Comparison of ENCODE assay signal across 26 cellular contexts in the genomic region with DNA sequence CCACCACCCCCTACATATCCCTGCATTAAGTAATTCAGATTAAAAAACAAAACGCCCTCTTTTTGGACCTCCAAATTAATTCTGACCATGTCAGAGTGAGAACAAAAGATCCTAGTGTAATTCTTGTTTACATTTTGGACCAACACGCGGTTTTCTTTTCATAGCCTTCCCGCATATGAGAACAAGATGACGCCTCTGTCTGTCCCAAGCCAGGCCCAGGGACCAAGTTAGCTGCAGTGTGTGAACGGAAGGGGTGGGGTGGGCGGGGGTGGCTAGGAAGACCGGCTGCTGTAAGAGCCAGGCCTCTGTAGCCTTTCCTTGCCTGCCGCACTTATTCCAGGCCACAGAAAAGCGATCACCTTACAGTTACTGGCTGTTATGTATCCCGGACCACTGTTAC.
A peak's percentile ranks its signal among the peaks of the same experiment; 100 is the strongest.
DNase-seq lines count a peak whose midpoint lies in the region; ATAC-seq and TF ChIP-seq lines count a peak whose summit lies in the region.
"Had no signal": no experiment of that assay in that cellular context is flagged by ENCODE, and none has a peak within 500 bp of the region (broad histone marks: within the 10 kb centered on the region; RNA-seq: fewer than 3 reads in every experiment).

No MANE protein-coding gene starts in this region.

- peaks cover 0 to 35% (median 0%) of the 10 kb centered on the region in 3 donors for H3K36me3 ChIP-seq in tibial nerve
- H3K36me3 ChIP-seq: neural progenitor cell had no signal

- H3K9me3 ChIP-seq in tibial nerve = no peaks in the 10 kb centered on the region
- H3K9me3 ChIP-seq: Peyer's patch, SJSA1, thyroid gland had no signal

- peak in 1 of 2 donors; percentile 64 for TF ChIP-seq EP300 in tibial nerve (IDR thresholded peaks at IDR 0.05)

- DNase-seq in Right ventricle myocardium superior = no peak
- DNase-seq in cardiac septum (ENCODE audit: low spot score) = no peak
- peak; percentile 98 for DNase-seq in globus pallidus (ENCODE audit: low spot score)
- DNase-seq in midbrain (lab: John Stamatoyannopoulos, UW) = peak; percentile 86
- DNase-seq in tibial nerve (ENCODE audit: low spot score in 2 of 2) = no peak
- no peak for DNase-seq in HuH-7 (ENCODE audit: low spot score)
- no peak for DNase-seq in T-helper 2 cell
- DNase-seq: 8988T; activated CD8-positive, alpha-beta T cell treated with anti-CD3 and anti-CD28 coated beads, Interleukin-2, amount 10 ng/mL, durations not matched to agents 7 days and 5 days; activated gamma-delta T cell; brain microvascular endothelial cell; CD4-positive, alpha-beta memory T cell; cortex of kidney; GM23248; KBM-7; NCI-H1105; NCI-H2029; NCI-H226; NCI-H69; Peyer's patch; stimulated activated naive CD8-positive, alpha-beta T cell treated with anti-CD3 and anti-CD28 coated beads, Interleukin-15, Interleukin-2, amounts not matched to agents 100 U/mL and 50 U/mL, for 24 hours; T-helper 1 cell; thyroid gland had no signal

- no peak for TF ChIP-seq POLR2A in tibial nerve (IDR thresholded peaks at IDR 0.05)

- 53 to 57% methylated on average over 11 of the region's 11 CpGs for WGBS in tibial nerve, 2 donors

- ATAC-seq in Right ventricle myocardium superior (ENCODE audit: poor library complexity) (peak; percentile 31), GM18870 (IDR thresholded peaks at IDR 0.05; ENCODE audit: unreplicated experiment) (no peak)
- ATAC-seq: activated CD8-positive, alpha-beta T cell treated with anti-CD3 and anti-CD28 coated beads, Interleukin-2, amount 10 ng/mL, durations not matched to agents 7 days and 5 days; stimulated activated naive CD8-positive, alpha-beta T cell treated with anti-CD3 and anti-CD28 coated beads, Interleukin-15, Interleukin-2, amounts not matched to agents 100 U/mL and 50 U/mL, for 24 hours had no signal

- H3K4me1 ChIP-seq in tibial nerve = peaks cover 0 to 25% (median 12%) of the 10 kb centered on the region in 4 donors
- H3K4me1 ChIP-seq: neural progenitor cell, Peyer's patch, thyroid gland had no signal

- H3K4me3 ChIP-seq in tibial nerve = no peak overlapping the region
- H3K4me3 ChIP-seq: GM23248, neural progenitor cell, Peyer's patch, SJSA1, thyroid gland had no signal

- intact Hi-C loops in Right ventricle myocardium superior (cut with DNase I) (no loop called here), cardiac septum (cut with DNase I) (no loop called here)

- no peak for TF ChIP-seq CTCF in tibial nerve (IDR thresholded peaks at IDR 0.05)

- H3K27me3 ChIP-seq in tibial nerve = no peaks in the 10 kb centered on the region
- H3K27me3 ChIP-seq: brain microvascular endothelial cell, neural progenitor cell, Peyer's patch, SJSA1, thyroid gland had no signal

- H3K27ac ChIP-seq in tibial nerve = peak overlapping the region; percentile 54 to 86 (median 73)
- H3K27ac ChIP-seq: brain microvascular endothelial cell, GM23248, neural progenitor cell, Peyer's patch, SJSA1 had no signal

Comparison
In these comparisons a context has a peak if more than half of its experiments do, and no peak if none do; other contexts are left out.
1. DNase-seq: peak in globus pallidus (single experiment) and midbrain (single experiment); none in Right ventricle myocardium superior (single experiment), cardiac septum (single experiment), tibial nerve (0 of 2), HuH-7 (single experiment) and T-helper 2 cell (0 of 5).